Comparison of ENCODE assay signal across 18 cellular contexts in genomic region chr10:22792161-22792560, GRCh38.
DNase-seq lines count a peak whose midpoint lies in the region; ATAC-seq, FAIRE-seq and TF ChIP-seq lines count a peak whose summit lies in the region.
"Had no signal": no experiment of that assay in that cellular context is flagged by ENCODE, and none has a peak within 500 bp of the region (broad histone marks: within the 10 kb centered on the region; RNA-seq: fewer than 3 reads in every experiment).

No MANE protein-coding gene starts in this region.

- no peak for TF ChIP-seq POLR2A in A549 (IDR thresholded peaks at IDR 0.05; ENCODE audit: low read length)
- TF ChIP-seq POLR2A in H1 (IDR thresholded peaks at IDR 0.05; ENCODE audit: control extremely low read depth in 1 of 2, low read depth in 2 of 2, low read length in 2 of 2) = no peak

- H3K9me3 ChIP-seq in A549 (peaks cover 5% of the 10 kb centered on the region; the same call in 1 of the 3 replicates), HEK293 (ENCODE audit: control insufficient read depth, insufficient read depth, low read depth, low read length) (no peaks in the 10 kb centered on the region), H1 (ENCODE audit: insufficient read depth in 2 of 2, low read depth in 1 of 2, low read length in 1 of 2) (no peaks in the 10 kb centered on the region), neural progenitor cell (ENCODE audit: low read depth) (no peaks in the 10 kb centered on the region)
- H3K9me3 ChIP-seq: BE2C, HAP-1 had no signal

- no peak overlapping the region for H3K4me2 ChIP-seq in A549
- H3K4me2 ChIP-seq in H1 (ENCODE audit: insufficient read depth in 1 of 2, low read depth in 2 of 2, low read length in 2 of 2) = no peak overlapping the region
- H3K4me2 ChIP-seq in neural progenitor cell = no peak overlapping the region

- 21% methylated on average over 4 of the region's 4 CpGs for WGBS in A549 (ENCODE audit: missing lambda C conversion rate)
- WGBS in H1 (ENCODE audit: extremely low coverage in 1 of 2, insufficient coverage in 1 of 2, insufficient read length in 1 of 2, insufficient replicate concordance in 2 of 2, low coverage in 1 of 2, low lambda C conversion rate in 2 of 2, missing lambda C conversion rate in 1 of 2), 2 experiments = 89% methylated on average over 4 of the region's 4 CpGs; no CpG with 5 or more reads in 1 of the 2 experiments

- POLR2A ChIA-PET in A549 (lab: Yijun Ruan, JAX) (no interaction called here), HEK293 (lab: Yijun Ruan, JAX) (no interaction called here), H1 (lab: Charles Lee; ENCODE audit: partially characterized antibody) (no interaction called here)

- H2BK5ac ChIP-seq in H1 (ENCODE audit: low read depth, low read length) = no peak overlapping the region

- no peak overlapping the region for H3K14ac ChIP-seq in H1 (ENCODE audit: insufficient read length)

- H3K9me3 Mint-ChIP-seq in neural progenitor cell = peaks cover 4% of the 10 kb centered on the region
- H3K9me3 Mint-ChIP-seq: CD8-positive, alpha-beta memory T cell had no signal

- H2AFZ ChIP-seq in H1 (ENCODE audit: low read length) = peak overlapping the region; percentile 70; the same call in 1 of the 2 replicates
- H2AFZ ChIP-seq in neural progenitor cell (replicated peaks) = peak overlapping the region; percentile 59

- no peak overlapping the region for H3K18ac ChIP-seq in H1 (ENCODE audit: extremely low read depth, low read length)

- no peaks in the 10 kb centered on the region for H3K36me3 Mint-ChIP-seq in neural progenitor cell
- H3K36me3 Mint-ChIP-seq: CD4-positive, CD25-positive, alpha-beta regulatory T cell had no signal

- FAIRE-seq in A549 (lab: Jason Lieb, UNC) (peak; percentile 18), H1 (lab: Jason Lieb, UNC) (no peak)
- FAIRE-seq: GM12878 had no signal

- H3K4me1 ChIP-seq in A549 (no peaks in the 10 kb centered on the region), HEK293 (ENCODE audit: control insufficient read depth, insufficient read depth, low read length) (no peaks in the 10 kb centered on the region), H1 (replicated peaks in 1 of 4; ENCODE audit: control insufficient read depth in 3 of 4, insufficient read depth in 4 of 4, low read length in 3 of 4) (no peaks in the 10 kb centered on the region), neural progenitor cell (no peaks in the 10 kb centered on the region)
- H3K4me1 ChIP-seq: BE2C, HAP-1 had no signal

- no peak overlapping the region for H4K5ac ChIP-seq in H1 (ENCODE audit: insufficient read length, low read depth, low read length)

- DNase-seq in A549 (ENCODE audit: low read depth in 1 of 2, low spot score in 1 of 2) (no peak), H1 (ENCODE audit: low read depth in 1 of 2, low spot score in 2 of 2) (no peak), neural progenitor cell (ENCODE audit: low spot score) (no peak), NCI-H345 treated with DMSO at 0.1 percent for 48 hours (lab: John Stamatoyannopoulos, UW; ENCODE audit: unreplicated experiment) (no peak), NCI-H187 treated with DMSO at 0.1 percent for 48 hours (lab: John Stamatoyannopoulos, UW) (no peak)
- DNase-seq: ACHN; BE2C; C1 segment of cervical spinal cord; CD4-positive, CD25-positive, alpha-beta regulatory T cell; CD8-positive, alpha-beta memory T cell; DMS 273 treated with DMSO at 0.1 percent for 48 hours; DMS53; DND-41; EL had no signal

- no peaks in the 10 kb centered on the region for H3K79me1 ChIP-seq in H1 (ENCODE audit: low read depth, low read length)

- no peaks in the 10 kb centered on the region for H3K4me1 Mint-ChIP-seq in neural progenitor cell
- H3K4me1 Mint-ChIP-seq: CD4-positive, CD25-positive, alpha-beta regulatory T cell; CD8-positive, alpha-beta memory T cell had no signal

- no peaks in the 10 kb centered on the region for H3K36me3 ChIP-seq in HEK293 (ENCODE audit: control insufficient read depth in 2 of 2, insufficient read depth in 1 of 2, low read length in 2 of 2)
- H3K36me3 ChIP-seq in H1 (ENCODE audit: control insufficient read depth in 2 of 4, insufficient read depth in 4 of 4, low read length in 3 of 4) = no peaks in the 10 kb centered on the region
- H3K36me3 ChIP-seq in neural progenitor cell = no peaks in the 10 kb centered on the region
- H3K36me3 ChIP-seq: BE2C, HAP-1 had no signal

- H3K9ac ChIP-seq in H1 (replicated peaks in 1 of 4; ENCODE audit: extremely low read depth in 1 of 4, low read depth in 3 of 4, low read length in 3 of 4) = no peak overlapping the region
- no peak overlapping the region for H3K9ac ChIP-seq in neural progenitor cell

- H3K27ac Mint-ChIP-seq in neural progenitor cell = no peak overlapping the region
- H3K27ac Mint-ChIP-seq: CD4-positive, CD25-positive, alpha-beta regulatory T cell; CD8-positive, alpha-beta memory T cell had no signal

- TF ChIP-seq RAD21 in A549 (conservative IDR thresholded peaks at IDR 0.05 in 1 of 2, IDR thresholded peaks at IDR 0.05 in 1 of 2) (no peak), H1 (IDR thresholded peaks at IDR 0.05 in 1 of 2, conservative IDR thresholded peaks at IDR 0.05 in 1 of 2; ENCODE audit: low read depth in 2 of 2, low read length in 2 of 2) (no peak)

- no peak overlapping the region for H3K4me3 ChIP-seq in A549
- H3K4me3 ChIP-seq in HEK293 (ENCODE audit: low read depth, low read length) = no peak overlapping the region
- H3K4me3 ChIP-seq in H1 (ENCODE audit: extremely low read depth in 1 of 4, insufficient read depth in 2 of 4, low read depth in 3 of 4, low read length in 4 of 4) = no peak overlapping the region
- H3K4me3 ChIP-seq in neural progenitor cell = no peak overlapping the region
- H3K4me3 ChIP-seq: GM12878, HAP-1 had no signal

- H2BK12ac ChIP-seq in H1 (ENCODE audit: low read depth, low read length) = no peak overlapping the region

- TF ChIP-seq EP300 in A549 (IDR thresholded peaks at IDR 0.05) = no peak
- TF ChIP-seq EP300 in H1 (IDR thresholded peaks at IDR 0.05; ENCODE audit: borderline replicate concordance in 1 of 2, low read depth in 2 of 2, low read length in 2 of 2) = no peak

- no peak for ATAC-seq in A549
- ATAC-seq: GM12878 had no signal

- no peak overlapping the region for H3K27ac ChIP-seq in A549
- H3K27ac ChIP-seq in HEK293 (ENCODE audit: extremely low read depth, low read depth, low read length) = no peak overlapping the region
- H3K27ac ChIP-seq in H1 (ENCODE audit: low read depth, low read length) = no peak overlapping the region
- no peak overlapping the region for H3K27ac ChIP-seq in neural progenitor cell
- H3K27ac ChIP-seq: HL-60 had no signal

- H3K79me2 ChIP-seq in H1 (ENCODE audit: control insufficient read depth in 1 of 2, insufficient read depth in 2 of 2, low read length in 2 of 2) (no peaks in the 10 kb centered on the region), neural progenitor cell (ENCODE audit: low read depth) (no peaks in the 10 kb centered on the region)

- H3K23ac ChIP-seq in H1 (ENCODE audit: insufficient read length) = no peak overlapping the region

- H3K27me3 ChIP-seq in H1 (replicated peaks in 1 of 4; ENCODE audit: control insufficient read depth in 3 of 4, extremely low read depth in 1 of 4, insufficient read depth in 3 of 4, low read length in 3 of 4) = no peaks in the 10 kb centered on the region
- H3K27me3 ChIP-seq in neural progenitor cell = no peaks in the 10 kb centered on the region
- H3K27me3 ChIP-seq: BE2C had no signal

- no peaks in the 10 kb centered on the region for H3K27me3 Mint-ChIP-seq in neural progenitor cell (ENCODE audit: insufficient read depth, low read depth)

- H2AK5ac ChIP-seq in H1 (ENCODE audit: low read depth, low read length) = no peak overlapping the region

- no peak overlapping the region for H2BK120ac ChIP-seq in H1 (replicated peaks; ENCODE audit: low read depth, low read length)

- H2BK15ac ChIP-seq in H1 (ENCODE audit: low read length) = no peak overlapping the region

- CTCF ChIA-PET in A549 (lab: Yijun Ruan, JAX) (no interaction called here), HEK293 (lab: Yijun Ruan, JAX) (interaction anchor here (1.1 kb wide), 1 partner anchor 32 kb away, joined by 3 read pairs; no protein-coding TSS in a partner anchor), H1 (lab: Charles Lee; ENCODE audit: partially characterized antibody) (interaction anchor here (1.2 kb wide), 1 partner anchor 207 kb away, joined by 3 read pairs; no protein-coding TSS in a partner anchor)

- H3K56ac ChIP-seq in H1 (replicated peaks; ENCODE audit: insufficient read length, low read depth, low read length) = no peak overlapping the region

- TF ChIP-seq CTCF in A549 (IDR thresholded peaks at IDR 0.05) (no peak), HEK293 (tag by site-specific recombination; IDR thresholded peaks at IDR 0.05) (no peak), H1 (IDR thresholded peaks at IDR 0.05; ENCODE audit: control extremely low read depth in 1 of 3, insufficient read depth in 1 of 3, low read depth in 1 of 3, low read length in 3 of 3) (no peak), neural progenitor cell (IDR thresholded peaks at IDR 0.05) (no peak)

- no peak overlapping the region for H4K8ac ChIP-seq in H1 (ENCODE audit: extremely low read depth, insufficient read depth, low read length)

- no peak overlapping the region for H4K91ac ChIP-seq in H1 (replicated peaks; ENCODE audit: insufficient read length, low read length)

- no peak overlapping the region for H2BK20ac ChIP-seq in H1 (ENCODE audit: low read length)

- H4K20me1 ChIP-seq in H1 (replicated peaks in 1 of 2; ENCODE audit: control insufficient read depth in 1 of 2, insufficient read depth in 2 of 2, low read length in 2 of 2) (no peaks in the 10 kb centered on the region), neural progenitor cell (ENCODE audit: low read depth) (no peaks in the 10 kb centered on the region)

- H3K23me2 ChIP-seq in H1 (ENCODE audit: low read depth, low read length) = no peaks in the 10 kb centered on the region

- no peaks in the 10 kb centered on the region for H3F3A ChIP-seq in neural progenitor cell (ENCODE audit: low read depth)

- H3K4me3 Mint-ChIP-seq in neural progenitor cell = no peak overlapping the region
- H3K4me3 Mint-ChIP-seq: CD4-positive, CD25-positive, alpha-beta regulatory T cell; CD8-positive, alpha-beta memory T cell had no signal

- H3K4ac ChIP-seq in H1 (replicated peaks; ENCODE audit: insufficient read length, low read depth, low read length) = no peak overlapping the region

TF ChIP-seq in A549, 52 proteins besides CTCF, POLR2A, EP300 and RAD21 (continues in another document):
- TF ChIP-seq MAX (IDR thresholded peaks at IDR 0.05) = no peak

TF ChIP-seq in HEK293, 187 proteins besides CTCF, POLR2A, EP300 and RAD21:
- TF ChIP-seq ZNF670 (tag by site-specific recombination; IDR thresholded peaks at IDR 0.05; ENCODE audit: low read depth) (no peak), ZNF664 (tag by site-specific recombination; IDR thresholded peaks at IDR 0.05) (peak; percentile 61)

TF ChIP-seq in H1, 55 proteins besides CTCF, POLR2A, EP300 and RAD21 (continues in another document):
- TF ChIP-seq MAX (IDR thresholded peaks at IDR 0.05) (no peak), CEBPB (IDR thresholded peaks at IDR 0.05; ENCODE audit: low read depth, low read length) (no peak), ASH2L (IDR thresholded peaks at IDR 0.05; ENCODE audit: low read length) (no peak), HDAC2 (IDR thresholded peaks at IDR 0.05; ENCODE audit: borderline replicate concordance in 1 of 2, low read depth in 2 of 2, low read length in 2 of 2) (no peak)
